In the genomic region with DNA sequence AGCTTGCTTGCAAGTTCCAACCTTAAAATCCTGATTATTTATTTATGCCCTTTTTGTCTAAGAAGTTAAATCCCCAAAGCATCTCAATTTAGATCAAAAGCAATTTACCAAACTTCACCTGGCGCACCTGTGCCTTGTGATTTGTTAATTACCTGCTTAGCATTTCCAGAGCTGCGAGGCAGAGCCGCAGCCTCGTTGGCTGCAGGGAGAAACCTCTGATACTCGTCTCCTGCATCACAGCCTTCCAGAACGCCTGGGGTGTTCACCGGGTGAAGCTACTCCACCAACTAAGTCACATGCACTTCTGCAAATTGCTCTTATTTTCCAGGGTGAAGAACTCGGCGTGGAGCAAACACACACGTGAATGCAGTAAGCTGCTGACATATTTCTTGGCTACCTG, we compare ENCODE assay signal across 1 cellular context.
TF ChIP-seq lines count a peak whose summit lies in the region.

No MANE protein-coding gene starts in this region.

TF ChIP-seq in GM23338, 12 proteins besides CTCF, POLR2A, EP300 and RAD21 (continued from another document):
- TF ChIP-seq, protein P1, sequence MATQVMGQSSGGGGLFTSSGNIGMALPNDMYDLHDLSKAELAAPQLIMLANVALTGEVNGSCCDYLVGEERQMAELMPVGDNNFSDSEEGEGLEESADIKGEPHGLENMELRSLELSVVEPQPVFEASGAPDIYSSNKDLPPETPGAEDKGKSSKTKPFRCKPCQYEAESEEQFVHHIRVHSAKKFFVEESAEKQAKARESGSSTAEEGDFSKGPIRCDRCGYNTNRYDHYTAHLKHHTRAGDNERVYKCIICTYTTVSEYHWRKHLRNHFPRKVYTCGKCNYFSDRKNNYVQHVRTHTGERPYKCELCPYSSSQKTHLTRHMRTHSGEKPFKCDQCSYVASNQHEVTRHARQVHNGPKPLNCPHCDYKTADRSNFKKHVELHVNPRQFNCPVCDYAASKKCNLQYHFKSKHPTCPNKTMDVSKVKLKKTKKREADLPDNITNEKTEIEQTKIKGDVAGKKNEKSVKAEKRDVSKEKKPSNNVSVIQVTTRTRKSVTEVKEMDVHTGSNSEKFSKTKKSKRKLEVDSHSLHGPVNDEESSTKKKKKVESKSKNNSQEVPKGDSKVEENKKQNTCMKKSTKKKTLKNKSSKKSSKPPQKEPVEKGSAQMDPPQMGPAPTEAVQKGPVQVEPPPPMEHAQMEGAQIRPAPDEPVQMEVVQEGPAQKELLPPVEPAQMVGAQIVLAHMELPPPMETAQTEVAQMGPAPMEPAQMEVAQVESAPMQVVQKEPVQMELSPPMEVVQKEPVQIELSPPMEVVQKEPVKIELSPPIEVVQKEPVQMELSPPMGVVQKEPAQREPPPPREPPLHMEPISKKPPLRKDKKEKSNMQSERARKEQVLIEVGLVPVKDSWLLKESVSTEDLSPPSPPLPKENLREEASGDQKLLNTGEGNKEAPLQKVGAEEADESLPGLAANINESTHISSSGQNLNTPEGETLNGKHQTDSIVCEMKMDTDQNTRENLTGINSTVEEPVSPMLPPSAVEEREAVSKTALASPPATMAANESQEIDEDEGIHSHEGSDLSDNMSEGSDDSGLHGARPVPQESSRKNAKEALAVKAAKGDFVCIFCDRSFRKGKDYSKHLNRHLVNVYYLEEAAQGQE (IDR thresholded peaks at IDR 0.05; ENCODE audit: unreplicated experiment), result no peak
- TF ChIP-seq EZH2 (IDR thresholded peaks at IDR 0.05; ENCODE audit: low read depth, unreplicated experiment) (no peak), NANOG (IDR thresholded peaks at IDR 0.05; ENCODE audit: borderline replicate concordance) (no peak), POLR2AphosphoS5 (IDR thresholded peaks at IDR 0.05; ENCODE audit: low read depth) (no peak)
